In the genomic region with DNA sequence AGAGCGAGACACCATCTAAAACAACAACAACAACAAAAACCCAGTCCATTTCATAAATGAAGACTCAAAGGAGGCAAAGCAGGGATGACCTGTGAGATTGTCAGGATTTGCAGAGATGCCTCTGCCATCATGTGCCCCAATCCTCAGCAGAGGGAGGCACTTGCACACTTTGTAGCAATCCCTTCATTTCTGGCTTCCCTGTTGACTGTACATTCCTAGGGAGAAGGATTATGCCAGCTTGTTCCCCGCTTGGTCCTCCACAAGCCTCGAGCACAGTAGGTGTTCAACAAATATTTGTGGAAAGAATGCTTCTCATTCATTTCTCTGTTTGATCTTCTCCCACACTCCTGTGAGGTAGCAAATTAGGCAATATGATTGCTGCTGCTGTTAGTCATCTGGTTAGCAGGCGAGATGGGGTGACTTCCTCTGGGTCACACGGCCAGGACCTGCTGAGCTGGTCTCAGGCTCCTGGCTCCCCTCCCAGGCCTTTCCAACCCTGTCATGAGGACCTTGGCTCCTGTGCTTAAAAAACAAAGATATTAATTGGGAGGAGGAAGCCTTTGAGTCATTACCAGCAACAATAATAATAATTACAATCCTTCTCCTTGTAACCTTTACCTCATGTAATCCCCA, we compare ENCODE assay signal across 8 cellular contexts. TPM values are rescaled to one million over a fixed set of nuclear protein-coding genes. Genes with fewer than 3 reads are reported as not detected.
DNase-seq lines count a peak whose midpoint lies in the region; ATAC-seq and TF ChIP-seq lines count a peak whose summit lies in the region.

No MANE protein-coding gene starts in this region.

- H3K4me1 Mint-ChIP-seq in activated CD4-positive, alpha-beta memory T cell treated with anti-CD3 and anti-CD28 coated beads for 36 hours (ENCODE audit: low read depth) = peaks cover 13% of the 10 kb centered on the region
- H3K4me1 Mint-ChIP-seq in endothelial cell (ENCODE audit: unreplicated experiment) = peaks cover 8% of the 10 kb centered on the region

- no peak for ATAC-seq in HG03354 (IDR thresholded peaks at IDR 0.05; ENCODE audit: poor library complexity, severe bottlenecking, unreplicated experiment)

- 31 to 48% (median 36%) methylated on average over 5 of the region's 5 CpGs for WGBS in stomach, 5 donors

- no peaks in the 10 kb centered on the region for H3K27me3 ChIP-seq in right atrium auricular region
- no peaks in the 10 kb centered on the region for H3K27me3 ChIP-seq in stomach

- no peaks in the 10 kb centered on the region for H3K9me3 Mint-ChIP-seq in activated CD4-positive, alpha-beta memory T cell treated with anti-CD3 and anti-CD28 coated beads for 36 hours
- no peaks in the 10 kb centered on the region for H3K9me3 Mint-ChIP-seq in endothelial cell (ENCODE audit: unreplicated experiment)

- H3K27me3 Mint-ChIP-seq in activated CD4-positive, alpha-beta memory T cell treated with anti-CD3 and anti-CD28 coated beads for 36 hours = no peaks in the 10 kb centered on the region
- peaks cover 5% of the 10 kb centered on the region for H3K27me3 Mint-ChIP-seq in endothelial cell (ENCODE audit: unreplicated experiment)

- no peak overlapping the region for H3K27ac ChIP-seq in right atrium auricular region
- peak overlapping the region; percentile 51 to 76 (median 72) for H3K27ac ChIP-seq in stomach

- TF ChIP-seq POLR2A in stomach (IDR thresholded peaks at IDR 0.05) = no peak

- H3K36me3 Mint-ChIP-seq in activated CD4-positive, alpha-beta memory T cell treated with anti-CD3 and anti-CD28 coated beads for 36 hours = no peaks in the 10 kb centered on the region
- no peaks in the 10 kb centered on the region for H3K36me3 Mint-ChIP-seq in endothelial cell (ENCODE audit: low read depth, unreplicated experiment)

- CTCF ChIA-PET in activated CD4-positive, alpha-beta memory T cell treated with anti-CD3 and anti-CD28 coated beads for 36 hours (lab: Charles Lee) = interaction anchor here (0.6 to 0.9 kb wide), 2 partner anchors 16 to 27 kb away, joined by 3 read pairs; no protein-coding TSS in a partner anchor

- no peak for TF ChIP-seq EP300 in stomach (IDR thresholded peaks at IDR 0.05)

- H3K36me3 ChIP-seq in right atrium auricular region (no peaks in the 10 kb centered on the region), stomach (no peaks in the 10 kb centered on the region)

- H3K4me3 ChIP-seq in right atrium auricular region (no peak overlapping the region), stomach (no peak overlapping the region)

- POLR2A ChIA-PET in activated CD4-positive, alpha-beta memory T cell treated with anti-CD3 and anti-CD28 coated beads for 36 hours (lab: Charles Lee) = no interaction called here

- H3K9me3 ChIP-seq in right atrium auricular region (no peaks in the 10 kb centered on the region), stomach (no peaks in the 10 kb centered on the region)

- H3K4me3 Mint-ChIP-seq in activated CD4-positive, alpha-beta memory T cell treated with anti-CD3 and anti-CD28 coated beads for 36 hours = no peak overlapping the region
- no peak overlapping the region for H3K4me3 Mint-ChIP-seq in endothelial cell (ENCODE audit: unreplicated experiment)

- DNase-seq in stimulated activated CD4-positive, alpha-beta T cell treated with anti-CD3 and anti-CD28 coated beads, Interleukin-1b, Interleukin-23, amount 100 ng/mL, for 48 hours = peak; percentile 29
- no peak for DNase-seq in stimulated activated CD4-positive, alpha-beta T cell treated with anti-CD3 and anti-CD28 coated beads, Interleukin-12 subunit alpha, Interleukin-12 subunit beta, amount 100 ng/mL, for 4 hours
- DNase-seq in activated CD4-positive, alpha-beta memory T cell treated with anti-CD3 and anti-CD28 coated beads for 36 hours = peak; percentile 57
- DNase-seq in right atrium auricular region (ENCODE audit: low spot score) (peak; percentile 80), stomach (peak; percentile 87), NCI-H510A (lab: John Stamatoyannopoulos, UW) (no peak), endothelial cell (ENCODE audit: low spot score) (no peak)

- no peak for TF ChIP-seq CTCF in right atrium auricular region (IDR thresholded peaks at IDR 0.05)
- no peak for TF ChIP-seq CTCF in stomach (IDR thresholded peaks at IDR 0.05)
- TF ChIP-seq CTCF in endothelial cell (IDR thresholded peaks at IDR 0.05; ENCODE audit: unreplicated experiment) = no peak

- H3K27ac Mint-ChIP-seq in activated CD4-positive, alpha-beta memory T cell treated with anti-CD3 and anti-CD28 coated beads for 36 hours = peak overlapping the region; percentile 1
- H3K27ac Mint-ChIP-seq in endothelial cell (ENCODE audit: unreplicated experiment) = no peak overlapping the region

- intact Hi-C loops in activated CD4-positive, alpha-beta memory T cell treated with anti-CD3 and anti-CD28 coated beads for 36 hours (cut with micrococcal nuclease) = loop anchor here (1.0 kb wide), 1 partner anchor 9 kb away; no protein-coding TSS in a partner anchor
- intact Hi-C loops in stomach (cut with DNase I; ENCODE audit: low total_unique reads) = no loop called here

- peaks cover 0 to 23% of the 10 kb centered on the region in 2 donors for H3K4me1 ChIP-seq in right atrium auricular region
- H3K4me1 ChIP-seq in stomach = peaks cover 24 to 63% (median 26%) of the 10 kb centered on the region in 4 donors

RNA-seq across cellular contexts. Expression of a gene that starts 34.1 kb away (rescaled TPM):
- total RNA-seq in activated CD4-positive, alpha-beta memory T cell treated with anti-CD3 and anti-CD28 coated beads for 36 hours = 100 to 1,000 TPM; 176 to 189 TPM
- total RNA-seq in right atrium auricular region = 1 to 10 TPM in 1 of 2 donors, under 1 TPM in 1; 0.79 to 8.9 TPM
- 1 to 10 TPM in 3 of 5 donors, not detected in 2; 2.0 to 2.4 (median 2.3) TPM for total RNA-seq in stomach
- 1 to 10 TPM in 2 of 3 donors, under 1 TPM in 1; 0.35 to 5.0 (median 1.4) TPM for polyA plus RNA-seq in stomach
- 0.23 TPM for total RNA-seq in endothelial cell (ENCODE audit: unreplicated experiment)

RNA-seq across cellular contexts. Expression of a gene that starts 54.2 kb away (rescaled TPM):
- total RNA-seq in activated CD4-positive, alpha-beta memory T cell treated with anti-CD3 and anti-CD28 coated beads for 36 hours = 10 to 100 TPM; 39.6 to 41.2 TPM
- 1 to 10 TPM in 1 of 2 donors, under 1 TPM in 1; 0.63 to 1.6 TPM for total RNA-seq in right atrium auricular region
- total RNA-seq in stomach = 1 to 10 TPM in 1 of 5 donors, not detected in 4; 1.3 TPM
- 10 to 100 TPM in 1 of 3 donors, 1 to 10 TPM in 1, under 1 TPM in 1; 0.33 to 22.7 (median 1.1) TPM for polyA plus RNA-seq in stomach
- total RNA-seq in endothelial cell (ENCODE audit: unreplicated experiment) = not detected

Comparison
In these comparisons a context has a peak if more than half of its experiments do, and no peak if none do; other contexts are left out.
1. DNase-seq: peak in stimulated activated CD4-positive, alpha-beta T cell treated with anti-CD3 and anti-CD28 coated beads, Interleukin-1b, Interleukin-23, amount 100 ng/mL, for 48 hours (single experiment), activated CD4-positive, alpha-beta memory T cell treated with anti-CD3 and anti-CD28 coated beads for 36 hours (single experiment), right atrium auricular region (single experiment) and stomach (single experiment); none in stimulated activated CD4-positive, alpha-beta T cell treated with anti-CD3 and anti-CD28 coated beads, Interleukin-12 subunit alpha, Interleukin-12 subunit beta, amount 100 ng/mL, for 4 hours (single experiment), NCI-H510A (single experiment) and endothelial cell (single experiment).
2. H3K27ac ChIP-seq: peak in stomach (5 of 5); none in right atrium auricular region (0 of 2).
3. RNA of a gene that starts 34.1 kb away (total RNA-seq): 176 to 189 TPM in activated CD4-positive, alpha-beta memory T cell treated with anti-CD3 and anti-CD28 coated beads for 36 hours; 0.79 to 8.9 TPM in right atrium auricular region, 2.0 to 2.4 TPM in stomach and 0.23 TPM in endothelial cell (single experiment); every median in the first group is over 10 times any median in the second.
4. RNA of a gene that starts 54.2 kb away (total RNA-seq): 39.6 to 41.2 TPM in activated CD4-positive, alpha-beta memory T cell treated with anti-CD3 and anti-CD28 coated beads for 36 hours; 0.63 to 1.6 TPM in right atrium auricular region, 1.3 TPM in stomach and not detected in endothelial cell (single experiment); every median in the first group is over 10 times any median in the second.